ENCODE assay signal across 17 cellular contexts in the genomic region with DNA sequence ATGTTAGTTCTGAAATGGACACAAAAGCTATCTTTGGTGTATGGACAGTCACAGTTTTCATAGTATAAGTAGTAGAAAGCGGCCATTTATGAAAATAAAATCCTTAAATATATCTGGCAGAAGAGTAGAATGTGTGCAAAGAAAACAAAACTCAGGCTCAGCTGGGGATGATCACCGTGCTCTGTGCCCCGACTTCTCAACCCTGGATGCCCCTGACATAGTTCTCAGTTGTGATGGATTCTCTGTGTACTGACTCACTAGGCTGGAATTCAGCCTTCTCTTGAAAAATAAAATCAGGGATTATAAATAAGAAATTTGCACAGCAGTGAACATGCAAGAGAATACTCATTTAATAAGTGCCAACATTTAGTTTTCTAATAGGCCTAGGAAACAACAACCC.
DNase-seq lines count a peak whose midpoint lies in the region; FAIRE-seq and TF ChIP-seq lines count a peak whose summit lies in the region.
"Had no signal": no experiment of that assay in that cellular context is flagged by ENCODE, and none has a peak within 500 bp of the region (broad histone marks: within the 10 kb centered on the region; RNA-seq: fewer than 3 reads in every experiment).

No MANE protein-coding gene starts in this region.

- DNase-seq in AG04450 (ENCODE audit: low read depth, low spot score): peak; percentile 13
- peak; percentile 53 for DNase-seq in NCI-H226
- DNase-seq in fibroblast of lung (ENCODE audit: low read depth in 2 of 2): peak; percentile 49 to 75
- peak; percentile 20 for DNase-seq in non-pigmented ciliary epithelial cell (ENCODE audit: low read depth)
- no peak for DNase-seq in KBM-7
- no peak for DNase-seq in activated CD4-positive, alpha-beta T cell treated with anti-CD3 and anti-CD28 coated beads for 1 hour
- no peak for DNase-seq in activated CD8-positive, alpha-beta memory T cell treated with anti-CD3 and anti-CD28 coated beads for 24 hours
- DNase-seq in frontal cortex (ENCODE audit: low spot score in 2 of 2): no peak
- DNase-seq: activated CD4-positive, alpha-beta T cell treated with anti-CD3 and anti-CD28 coated beads, Interleukin-2, amount 10 ng/mL, durations not matched to agents 7 days and 5 days; heart right ventricle; mammary epithelial cell; naive B cell; NCI-H2081; NCI-H524; posterior cingulate gyrus had no signal

- H3K4me2 ChIP-seq in fibroblast of lung (ENCODE audit: extremely low read depth, insufficient read depth, low read length): no peak overlapping the region

- no peaks in the 10 kb centered on the region for H3K27me3 ChIP-seq in AG04450 (ENCODE audit: control insufficient read depth, insufficient read depth, low read length)
- no peaks in the 10 kb centered on the region for H3K27me3 ChIP-seq in fibroblast of lung (ENCODE audit: control insufficient read depth, insufficient read depth, low read length)
- H3K27me3 ChIP-seq: heart right ventricle, suprapubic skin had no signal

- no peak overlapping the region for H2AFZ ChIP-seq in fibroblast of lung (ENCODE audit: low read length)

- H3K9me3 ChIP-seq in AG04450 (ENCODE audit: control insufficient read depth, insufficient read depth, low read length): no peaks in the 10 kb centered on the region
- H3K9me3 ChIP-seq in fibroblast of lung (ENCODE audit: control insufficient read depth, insufficient read depth, low read depth, low read length): no peaks in the 10 kb centered on the region
- H3K9me3 ChIP-seq: heart right ventricle, suprapubic skin had no signal

- in situ Hi-C loops in KBM-7 (cut with MboI; ENCODE audit: low pct_unique_long_range_greater_than_20kb, low sequenced_read_pairs): no loop called here

- no peak for FAIRE-seq in frontal cortex (lab: Jason Lieb, UNC)
- FAIRE-seq: H1 had no signal

- H3K4me3 ChIP-seq in AG04450 (ENCODE audit: low read depth, low read length) (no peak overlapping the region), fibroblast of lung (replicated peaks in 1 of 4; ENCODE audit: control extremely low read depth in 1 of 4, insufficient read depth in 1 of 4, low read depth in 3 of 4, low read length in 4 of 4) (no peak overlapping the region)
- H3K4me3 ChIP-seq: heart right ventricle, suprapubic skin had no signal

- no peaks in the 10 kb centered on the region for H3K79me2 ChIP-seq in fibroblast of lung (ENCODE audit: control insufficient read depth, insufficient read depth, low read length)

- POLR2A ChIA-PET in AG04450 (lab: Yijun Ruan, JAX): no interaction called here

- H3K4me1 ChIP-seq in fibroblast of lung (ENCODE audit: control insufficient read depth, extremely low read depth, insufficient read depth, low read length): peaks cover 7% of the 10 kb centered on the region
- H3K4me1 ChIP-seq: suprapubic skin had no signal

- H3K27ac ChIP-seq in AG04450 (ENCODE audit: low read depth, low read length): no peak overlapping the region
- peak overlapping the region; percentile 23 for H3K27ac ChIP-seq in fibroblast of lung (ENCODE audit: insufficient read depth, low read length)
- H3K27ac ChIP-seq: heart right ventricle, suprapubic skin had no signal

- H3K36me3 ChIP-seq in fibroblast of lung (ENCODE audit: control insufficient read depth, insufficient read depth, low read length): no peaks in the 10 kb centered on the region
- H3K36me3 ChIP-seq: heart right ventricle, suprapubic skin had no signal

- no peaks in the 10 kb centered on the region for H4K20me1 ChIP-seq in fibroblast of lung (ENCODE audit: control insufficient read depth, extremely low read depth, insufficient read depth, low read length)

- TF ChIP-seq CTCF in AG04450 (IDR thresholded peaks at IDR 0.05; ENCODE audit: low read depth, low read length): no peak
- no peak for TF ChIP-seq CTCF in fibroblast of lung (conservative IDR thresholded peaks at IDR 0.05 in 1 of 2, IDR thresholded peaks at IDR 0.05 in 1 of 2; ENCODE audit: low read depth in 1 of 2, low read length in 2 of 2)

- H3K9ac ChIP-seq in fibroblast of lung (ENCODE audit: insufficient read depth, low read length): no peak overlapping the region

- CTCF ChIA-PET in AG04450 (lab: Charles Lee): no interaction called here

Comparison
In these comparisons a context has a peak if more than half of its experiments do, and no peak if none do; other contexts are left out.
1. DNase-seq: peak in AG04450 (single experiment), NCI-H226 (single experiment), fibroblast of lung (2 of 2) and non-pigmented ciliary epithelial cell (single experiment); none in KBM-7 (single experiment), activated CD4-positive, alpha-beta T cell treated with anti-CD3 and anti-CD28 coated beads for 1 hour (single experiment), activated CD8-positive, alpha-beta memory T cell treated with anti-CD3 and anti-CD28 coated beads for 24 hours (single experiment) and frontal cortex (0 of 2).